Comparison of ENCODE assay signal across 21 cellular contexts in the genomic region with DNA sequence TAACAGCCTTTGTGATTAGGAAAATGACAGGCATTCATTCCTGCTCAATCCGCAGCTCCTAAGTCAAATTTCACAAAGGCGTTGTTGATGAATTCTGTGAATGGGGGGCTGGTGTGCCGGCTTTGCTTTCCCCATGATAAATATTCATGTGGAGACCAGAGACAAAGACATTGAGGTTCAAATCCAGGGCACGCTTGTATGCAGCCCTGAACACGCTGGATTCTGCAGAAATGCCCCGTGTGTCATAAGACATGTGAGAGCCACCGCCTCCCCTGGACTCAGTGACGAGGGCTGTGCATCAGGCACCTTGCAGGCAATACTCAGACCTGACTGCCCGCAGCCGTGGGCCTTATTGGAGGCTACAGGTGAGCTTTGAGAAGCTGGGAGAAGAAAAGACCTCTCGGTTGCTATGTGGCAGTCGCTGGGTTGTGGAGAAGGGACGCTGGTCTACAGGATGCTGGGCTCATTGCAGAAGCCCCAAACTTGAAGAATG.
DNase-seq lines count a peak whose midpoint lies in the region; ATAC-seq and TF ChIP-seq lines count a peak whose summit lies in the region.
"Had no signal": no experiment of that assay in that cellular context is flagged by ENCODE, and none has a peak within 500 bp of the region (broad histone marks: within the 10 kb centered on the region; RNA-seq: fewer than 3 reads in every experiment).

No MANE protein-coding gene starts in this region.

- H4K20me1 ChIP-seq in MM.1S (ENCODE audit: insufficient read depth, low read length) = no peaks in the 10 kb centered on the region

- H3K9ac ChIP-seq in MM.1S (ENCODE audit: low read length) = no peak overlapping the region
- H3K9ac ChIP-seq: neural progenitor cell had no signal

- peak in 52 of 61 donors; percentile 13 to 92 (median 69) for DNase-seq in caudate nucleus (lab: John Stamatoyannopoulos, UW)
- peak; percentile 74 to 94 for DNase-seq in hippocampal formation (lab: John Stamatoyannopoulos, UW)
- DNase-seq in omental fat pad (ENCODE audit: low spot score) = no peak
- DNase-seq in superior temporal gyrus (ENCODE audit: extremely low spot score) = peak; percentile 97
- no peak for DNase-seq in AG08395 (ENCODE audit: low spot score)
- no peak for DNase-seq in foreskin fibroblast
- DNase-seq in MM.1S = no peak
- DNase-seq: foreskin keratinocyte; lower lobe of right lung; NCI-H1048; NCI-H187; NCI-H2171 treated with DMSO at 0.1 percent for 48 hours; SJCRH30; stimulated activated CD4-positive, alpha-beta T cell treated with anti-CD3 and anti-CD28 coated beads, Interleukin-4, amount 100 ng/mL, for 24 hours; stimulated activated naive CD4-positive, alpha-beta T cell treated with Interleukin-2 at 50 U/mL for 16 hours; trophoblast cell had no signal

- H3K9me2 ChIP-seq in MM.1S (replicated peaks; ENCODE audit: insufficient read depth, low read length) = no peaks in the 10 kb centered on the region

- no peaks in the 10 kb centered on the region for H3K79me2 ChIP-seq in MM.1S (ENCODE audit: low read length)

- H3K4me1 ChIP-seq in MM.1S (ENCODE audit: low read length) = no peaks in the 10 kb centered on the region
- H3K4me1 ChIP-seq: ascending aorta, foreskin keratinocyte, lower lobe of right lung, neural progenitor cell, SJCRH30 had no signal

- no peak for TF ChIP-seq CTCF in omental fat pad (IDR thresholded peaks at IDR 0.05)
- no peak for TF ChIP-seq CTCF in foreskin fibroblast (IDR thresholded peaks at IDR 0.05; ENCODE audit: low read depth, low read length)
- no peak for TF ChIP-seq CTCF in MM.1S (IDR thresholded peaks at IDR 0.05; ENCODE audit: low read length)

- ATAC-seq in omental fat pad (ENCODE audit: low FRiP score) = peak; percentile 32
- ATAC-seq: CD8-positive, alpha-beta T cell; foreskin keratinocyte; HCT116; lower lobe of right lung; T-cell had no signal

- no peak overlapping the region for H3K4me3 ChIP-seq in foreskin fibroblast (ENCODE audit: low read depth in 1 of 2, low read length in 2 of 2)
- no peak overlapping the region for H3K4me3 ChIP-seq in MM.1S (ENCODE audit: low read length)
- H3K4me3 ChIP-seq: ascending aorta, lower lobe of right lung, neural progenitor cell, SJCRH30 had no signal

- H3K27ac ChIP-seq in caudate nucleus (ENCODE audit: low read depth, low read length) = peak overlapping the region; percentile 93
- no peak overlapping the region for H3K27ac ChIP-seq in MM.1S (ENCODE audit: low read length)
- H3K27ac ChIP-seq: ascending aorta, foreskin keratinocyte, lower lobe of right lung, neural progenitor cell, SJCRH30 had no signal

- H2AFZ ChIP-seq in MM.1S (ENCODE audit: low read length) = no peak overlapping the region
- H2AFZ ChIP-seq: neural progenitor cell had no signal

- H3K4me2 ChIP-seq in MM.1S (ENCODE audit: low read depth, low read length) = no peak overlapping the region
- H3K4me2 ChIP-seq: neural progenitor cell had no signal

- H3K27me3 ChIP-seq in MM.1S (replicated peaks; ENCODE audit: insufficient read depth, low read length) = peaks cover 93% of the 10 kb centered on the region
- H3K27me3 ChIP-seq: ascending aorta, foreskin keratinocyte, neural progenitor cell had no signal

- H3K36me3 ChIP-seq in MM.1S (replicated peaks; ENCODE audit: insufficient read depth, low read length) = no peaks in the 10 kb centered on the region
- H3K36me3 ChIP-seq: ascending aorta, lower lobe of right lung, neural progenitor cell, SJCRH30 had no signal

- no peaks in the 10 kb centered on the region for H3K9me3 ChIP-seq in MM.1S (replicated peaks; ENCODE audit: insufficient read depth, low read length)
- H3K9me3 ChIP-seq: ascending aorta, lower lobe of right lung, SJCRH30 had no signal

- no peaks in the 10 kb centered on the region for H3F3A ChIP-seq in MM.1S (ENCODE audit: insufficient read depth, low read length)

Comparison
In these comparisons a context has a peak if more than half of its experiments do, and no peak if none do; other contexts are left out.
1. DNase-seq: peak in caudate nucleus (52 of 61), hippocampal formation (2 of 2) and superior temporal gyrus (single experiment); none in omental fat pad (single experiment), AG08395 (single experiment), foreskin fibroblast (0 of 2) and MM.1S (single experiment).